Comparison of ENCODE assay signal across 8 cellular contexts in the genomic region with DNA sequence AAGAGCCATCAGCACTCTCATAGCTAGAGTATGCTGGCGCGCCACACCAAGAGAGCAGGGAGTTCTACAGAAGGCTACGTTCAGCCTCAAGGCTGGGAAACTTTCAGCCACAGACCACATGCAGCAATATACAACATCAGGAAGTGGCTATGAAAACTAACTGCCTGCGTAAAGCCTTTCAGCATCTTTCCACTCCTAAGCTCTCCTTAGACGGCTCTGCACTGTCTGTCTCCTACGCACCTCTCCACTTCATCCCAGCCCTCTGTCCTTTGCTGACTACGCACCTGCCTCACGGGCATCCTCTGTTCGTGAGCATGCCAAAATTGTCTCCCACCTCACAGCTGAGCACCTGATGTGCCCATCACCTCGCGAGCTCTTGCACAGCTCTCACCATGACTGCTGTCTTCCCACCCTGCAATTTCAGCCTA. TPM values are rescaled to one million over a fixed set of nuclear protein-coding genes. Genes with fewer than 3 reads are reported as not detected.
DNase-seq lines count a peak whose midpoint lies in the region; ATAC-seq and TF ChIP-seq lines count a peak whose summit lies in the region.

No MANE protein-coding gene starts in this region.

- H3K4me3 ChIP-seq in CD8-positive, alpha-beta T cell (ENCODE audit: low read depth, low read length): peak overlapping the region; percentile 33
- peak overlapping the region in 1 of 8 donors; percentile 20 for H3K4me3 ChIP-seq in spleen

- H3K36me3 Mint-ChIP-seq in CD8-positive, alpha-beta T cell: peaks cover 51% of the 10 kb centered on the region

- DNase-seq in CD8-positive, alpha-beta T cell: peak; percentile 21 to 81 (median 54)
- peak; percentile 36 for DNase-seq in activated T-cell treated with anti-CD3 and anti-CD28 coated beads for 4 hours
- no peak for DNase-seq in spleen
- no peak for DNase-seq in HK-2 (ENCODE audit: unreplicated experiment)
- no peak for DNase-seq in DMS 273 (lab: John Stamatoyannopoulos, UW; ENCODE audit: unreplicated experiment)
- DNase-seq in NAMALWA (ENCODE audit: low spot score): no peak
- DNase-seq in SIG-M5 (lab: John Stamatoyannopoulos, UW): no peak

- peaks cover 35% of the 10 kb centered on the region for H3K4me1 ChIP-seq in CD8-positive, alpha-beta T cell (ENCODE audit: insufficient read depth, low read length)
- H3K4me1 ChIP-seq in spleen: peaks cover 0 to 46% (median 12%) of the 10 kb centered on the region in 6 donors

- H3K9me3 Mint-ChIP-seq in CD8-positive, alpha-beta T cell: no peaks in the 10 kb centered on the region

- CTCF ChIA-PET in CD8-positive, alpha-beta T cell (lab: Charles Lee): interaction anchor here (0.6 to 10.0 kb wide), 6 partner anchors 9 to 248 kb away, joined by 3 to 63 read pairs (median 4); partner anchors contain the start of genes MPHOSPH9, MTRFR and OGFOD2

- peak overlapping the region; percentile 74 for H3K4me3 Mint-ChIP-seq in CD8-positive, alpha-beta T cell

- no peak for TF ChIP-seq CTCF in CD8-positive, alpha-beta T cell (IDR thresholded peaks at IDR 0.05)
- TF ChIP-seq CTCF in spleen (IDR thresholded peaks at IDR 0.05 in 8 of 11, conservative IDR thresholded peaks at IDR 0.05 in 3 of 11): no peak

- 45 to 74% (median 51%) methylated on average over 11 of the region's 11 CpGs for WGBS in spleen, 5 donors

- intact Hi-C loops in CD8-positive, alpha-beta T cell (cut with DNase I, micrococcal nuclease): loop anchor here in 1 of 2 experiments (1.0 to 2.0 kb wide), 2 partner anchors 9 to 14 kb away; no protein-coding TSS in a partner anchor
- intact Hi-C loops in spleen (cut with DNase I; ENCODE audit: low total_unique reads): no loop called here

- peak; percentile 90 for ATAC-seq in CD8-positive, alpha-beta T cell
- peak; percentile 51 for ATAC-seq in HG03432 (IDR thresholded peaks at IDR 0.05; ENCODE audit: unreplicated experiment)

- TF ChIP-seq POLR2A in spleen (IDR thresholded peaks at IDR 0.05): no peak

- peaks cover 31% of the 10 kb centered on the region for H3K4me1 Mint-ChIP-seq in CD8-positive, alpha-beta T cell (ENCODE audit: low read depth)

- peaks cover 15% of the 10 kb centered on the region for H3K36me3 ChIP-seq in CD8-positive, alpha-beta T cell (ENCODE audit: insufficient read depth, low read length)
- H3K36me3 ChIP-seq in spleen: peaks cover 0 to 75% (median 28%) of the 10 kb centered on the region in 6 donors

- peak overlapping the region; percentile 70 for H3K27ac ChIP-seq in CD8-positive, alpha-beta T cell (ENCODE audit: low read depth, low read length)
- peak overlapping the region in 7 of 8 donors; percentile 60 to 82 (median 65) for H3K27ac ChIP-seq in spleen

- H3K27me3 ChIP-seq in CD8-positive, alpha-beta T cell (ENCODE audit: insufficient read depth, low read length): no peaks in the 10 kb centered on the region
- no peaks in the 10 kb centered on the region for H3K27me3 ChIP-seq in spleen (replicated peaks in 1 of 7)

- no peaks in the 10 kb centered on the region for H3K9me3 ChIP-seq in CD8-positive, alpha-beta T cell (ENCODE audit: low read length)
- no peaks in the 10 kb centered on the region for H3K9me3 ChIP-seq in spleen

- peak overlapping the region; percentile 93 for H3K27ac Mint-ChIP-seq in CD8-positive, alpha-beta T cell

- POLR2A ChIA-PET in CD8-positive, alpha-beta T cell (lab: Charles Lee): interaction anchor here (0.6 to 4.1 kb wide), 10 partner anchors 9 to 389 kb away, joined by 3 to 86 read pairs (median 5); partner anchors contain the start of genes MPHOSPH9 and MTRFR

- H3K27me3 Mint-ChIP-seq in CD8-positive, alpha-beta T cell (ENCODE audit: low read depth): no peaks in the 10 kb centered on the region

RNA-seq across cellular contexts. Expression of gene MPHOSPH9, which starts 9.7 kb away (rescaled TPM):
- total RNA-seq in CD8-positive, alpha-beta T cell: 10 to 100 TPM; 82.2 to 84.4 TPM
- 10 to 100 TPM; 34.6 to 97.3 (median 43.8) TPM for total RNA-seq in spleen
- polyA plus RNA-seq in spleen: 1 to 10 TPM; 7.1 to 8.2 (median 7.2) TPM

RNA-seq across cellular contexts. Expression of gene MTRFR, which starts 10.0 kb away (rescaled TPM):
- 10 to 100 TPM; 37.7 to 39.4 TPM for total RNA-seq in CD8-positive, alpha-beta T cell
- total RNA-seq in spleen: 10 to 100 TPM; 11.9 to 21.0 (median 14.8) TPM
- 10 to 100 TPM; 15.8 to 17.4 (median 17.3) TPM for polyA plus RNA-seq in spleen

RNA-seq across cellular contexts. Expression of gene CDK2AP1, which starts 48.4 kb away (rescaled TPM):
- total RNA-seq in CD8-positive, alpha-beta T cell: 1 to 10 TPM; 3.8 to 4.1 TPM
- 10 to 100 TPM; 40.9 to 91.1 (median 68.2) TPM for total RNA-seq in spleen
- polyA plus RNA-seq in spleen: 10 to 100 TPM; 50.5 to 97.1 (median 69.2) TPM

Comparison
In these comparisons a context has a peak if more than half of its experiments do, and no peak if none do; other contexts are left out.
1. DNase-seq: peak in CD8-positive, alpha-beta T cell (7 of 7) and activated T-cell treated with anti-CD3 and anti-CD28 coated beads for 4 hours (single experiment); none in spleen (single experiment), HK-2 (single experiment), DMS 273 (single experiment), NAMALWA (single experiment) and SIG-M5 (single experiment).
2. RNA of gene CDK2AP1, which starts 48.4 kb away (total RNA-seq): 40.9 to 91.1 TPM in spleen; 3.8 to 4.1 TPM in CD8-positive, alpha-beta T cell; every median in the first group is over 4 times any median in the second.